9 cellular contexts compared by ENCODE assay signal in the genomic region with DNA sequence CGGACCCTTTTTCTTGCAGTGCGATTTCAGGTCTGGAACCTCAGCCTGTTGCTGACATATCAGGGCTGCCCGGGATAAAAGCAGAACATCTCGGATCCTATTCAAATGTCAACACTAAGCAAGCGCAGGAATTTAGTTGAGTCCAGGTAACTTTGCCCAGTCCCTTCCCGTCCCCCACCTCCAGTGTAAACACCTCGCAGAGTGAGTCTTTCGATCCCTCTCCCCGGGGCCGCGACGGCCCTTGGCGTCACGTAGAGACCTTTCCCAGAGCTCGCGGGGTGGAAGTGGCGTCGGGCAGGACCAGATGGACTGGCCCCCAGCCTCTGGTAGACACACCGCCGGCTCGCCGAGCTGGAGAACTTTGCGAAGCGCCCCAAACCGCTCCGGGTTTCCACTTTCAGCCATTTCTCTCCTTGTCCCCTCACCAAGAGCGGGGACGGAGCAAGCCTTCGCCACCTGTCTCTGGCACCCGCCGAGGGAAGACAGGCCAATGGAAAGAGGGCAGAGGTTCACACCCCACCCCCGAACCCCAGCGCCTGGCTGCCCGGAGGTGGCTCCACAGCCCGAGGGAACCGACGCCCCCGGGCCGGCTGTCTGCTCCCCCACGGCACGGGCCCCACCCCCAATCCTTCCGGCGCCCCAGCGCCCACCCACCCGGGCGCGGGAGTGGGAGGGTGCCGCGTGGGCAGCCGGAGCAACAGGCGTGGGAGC. TPM values are rescaled to one million over a fixed set of nuclear protein-coding genes. Genes with fewer than 3 reads are reported as not detected.
DNase-seq lines count a peak whose midpoint lies in the region; ATAC-seq and TF ChIP-seq lines count a peak whose summit lies in the region.
"Had no signal": no experiment of that assay in that cellular context is flagged by ENCODE, and none has a peak within 500 bp of the region (broad histone marks: within the 10 kb centered on the region; RNA-seq: fewer than 3 reads in every experiment).

No MANE protein-coding gene starts in this region.

- H3K36me3 ChIP-seq in mucosa of stomach (ENCODE audit: control insufficient read depth, insufficient read depth, low read length) (no peaks in the 10 kb centered on the region), vagina (no peaks in the 10 kb centered on the region)

- H3K27ac ChIP-seq in vagina, result no peak overlapping the region

- intact Hi-C loops in vagina (cut with DNase I), result no loop called here

- no peak for TF ChIP-seq CTCF in vagina (IDR thresholded peaks at IDR 0.05)

- peak; percentile 22 for DNase-seq in stimulated activated CD4-positive, alpha-beta T cell treated with anti-CD3 and anti-CD28 coated beads, Interleukin-2, amount 100 ng/mL, for 4 hours (ENCODE audit: low read depth)
- no peak for DNase-seq in stimulated activated CD4-positive, alpha-beta T cell treated with anti-CD3 and anti-CD28 coated beads, Interleukin-2, amount 100 ng/mL, for 48 hours
- DNase-seq in cerebellum (ENCODE audit: low spot score) (peak; percentile 70), vagina (ENCODE audit: extremely low spot score in 2 of 2) (no peak), SW 1271 (lab: John Stamatoyannopoulos, UW) (no peak)

- ATAC-seq in GM21576 (IDR thresholded peaks at IDR 0.05; ENCODE audit: unreplicated experiment), result no peak
- ATAC-seq in GM18858 (IDR thresholded peaks at IDR 0.05; ENCODE audit: unreplicated experiment), result no peak

- H3K4me1 ChIP-seq in mucosa of stomach (ENCODE audit: control insufficient read depth, insufficient read depth, low read length) (peaks cover 32% of the 10 kb centered on the region), vagina (peaks cover 37% of the 10 kb centered on the region)

- H3K27me3 ChIP-seq in mucosa of stomach (ENCODE audit: control insufficient read depth, insufficient read depth, low read length) (peaks cover 8% of the 10 kb centered on the region), vagina (no peaks in the 10 kb centered on the region)

- peak overlapping the region; percentile 21 for H3K4me3 ChIP-seq in mucosa of stomach (ENCODE audit: low read length)
- peak overlapping the region; percentile 62 to 69 for H3K4me3 ChIP-seq in vagina

- H3K9me3 ChIP-seq in mucosa of stomach (ENCODE audit: control insufficient read depth, low read length), result no peaks in the 10 kb centered on the region
- no peaks in the 10 kb centered on the region for H3K9me3 ChIP-seq in vagina

- TF ChIP-seq POLR2A in vagina (IDR thresholded peaks at IDR 0.05), result no peak

- H3K9ac ChIP-seq in mucosa of stomach (ENCODE audit: low read length), result peak overlapping the region; percentile 48

RNA-seq across cellular contexts. Expression of a gene that starts 0.6 kb away (rescaled TPM):
- total RNA-seq in cerebellum (34.1 TPM), vagina (8.1 TPM)
- total RNA-seq: T-helper 1 cell treated with Interleukin-12 subunit alpha and Interleukin-12 subunit beta and Interleukin-4 antibody, amounts not matched to agents 30 ng/mL and 1 ng/mL, for 36 hours had no signal

Comparison
In these comparisons a context has a peak if more than half of its experiments do, and no peak if none do; other contexts are left out.
1. DNase-seq: peak in stimulated activated CD4-positive, alpha-beta T cell treated with anti-CD3 and anti-CD28 coated beads, Interleukin-2, amount 100 ng/mL, for 4 hours (single experiment) and cerebellum (single experiment); none in stimulated activated CD4-positive, alpha-beta T cell treated with anti-CD3 and anti-CD28 coated beads, Interleukin-2, amount 100 ng/mL, for 48 hours (0 of 2), vagina (0 of 2) and SW 1271 (0 of 2).